1 cellular context compared by ENCODE assay signal in genomic region chr6:30654798-30655742, GRCh38.
TF ChIP-seq lines count a peak whose summit lies in the region.

No MANE protein-coding gene starts in this region.

TF ChIP-seq in HepG2, 621 proteins besides CTCF, POLR2A, EP300 and RAD21 (continued from another document and continues in another):
- TF ChIP-seq, protein P1, sequence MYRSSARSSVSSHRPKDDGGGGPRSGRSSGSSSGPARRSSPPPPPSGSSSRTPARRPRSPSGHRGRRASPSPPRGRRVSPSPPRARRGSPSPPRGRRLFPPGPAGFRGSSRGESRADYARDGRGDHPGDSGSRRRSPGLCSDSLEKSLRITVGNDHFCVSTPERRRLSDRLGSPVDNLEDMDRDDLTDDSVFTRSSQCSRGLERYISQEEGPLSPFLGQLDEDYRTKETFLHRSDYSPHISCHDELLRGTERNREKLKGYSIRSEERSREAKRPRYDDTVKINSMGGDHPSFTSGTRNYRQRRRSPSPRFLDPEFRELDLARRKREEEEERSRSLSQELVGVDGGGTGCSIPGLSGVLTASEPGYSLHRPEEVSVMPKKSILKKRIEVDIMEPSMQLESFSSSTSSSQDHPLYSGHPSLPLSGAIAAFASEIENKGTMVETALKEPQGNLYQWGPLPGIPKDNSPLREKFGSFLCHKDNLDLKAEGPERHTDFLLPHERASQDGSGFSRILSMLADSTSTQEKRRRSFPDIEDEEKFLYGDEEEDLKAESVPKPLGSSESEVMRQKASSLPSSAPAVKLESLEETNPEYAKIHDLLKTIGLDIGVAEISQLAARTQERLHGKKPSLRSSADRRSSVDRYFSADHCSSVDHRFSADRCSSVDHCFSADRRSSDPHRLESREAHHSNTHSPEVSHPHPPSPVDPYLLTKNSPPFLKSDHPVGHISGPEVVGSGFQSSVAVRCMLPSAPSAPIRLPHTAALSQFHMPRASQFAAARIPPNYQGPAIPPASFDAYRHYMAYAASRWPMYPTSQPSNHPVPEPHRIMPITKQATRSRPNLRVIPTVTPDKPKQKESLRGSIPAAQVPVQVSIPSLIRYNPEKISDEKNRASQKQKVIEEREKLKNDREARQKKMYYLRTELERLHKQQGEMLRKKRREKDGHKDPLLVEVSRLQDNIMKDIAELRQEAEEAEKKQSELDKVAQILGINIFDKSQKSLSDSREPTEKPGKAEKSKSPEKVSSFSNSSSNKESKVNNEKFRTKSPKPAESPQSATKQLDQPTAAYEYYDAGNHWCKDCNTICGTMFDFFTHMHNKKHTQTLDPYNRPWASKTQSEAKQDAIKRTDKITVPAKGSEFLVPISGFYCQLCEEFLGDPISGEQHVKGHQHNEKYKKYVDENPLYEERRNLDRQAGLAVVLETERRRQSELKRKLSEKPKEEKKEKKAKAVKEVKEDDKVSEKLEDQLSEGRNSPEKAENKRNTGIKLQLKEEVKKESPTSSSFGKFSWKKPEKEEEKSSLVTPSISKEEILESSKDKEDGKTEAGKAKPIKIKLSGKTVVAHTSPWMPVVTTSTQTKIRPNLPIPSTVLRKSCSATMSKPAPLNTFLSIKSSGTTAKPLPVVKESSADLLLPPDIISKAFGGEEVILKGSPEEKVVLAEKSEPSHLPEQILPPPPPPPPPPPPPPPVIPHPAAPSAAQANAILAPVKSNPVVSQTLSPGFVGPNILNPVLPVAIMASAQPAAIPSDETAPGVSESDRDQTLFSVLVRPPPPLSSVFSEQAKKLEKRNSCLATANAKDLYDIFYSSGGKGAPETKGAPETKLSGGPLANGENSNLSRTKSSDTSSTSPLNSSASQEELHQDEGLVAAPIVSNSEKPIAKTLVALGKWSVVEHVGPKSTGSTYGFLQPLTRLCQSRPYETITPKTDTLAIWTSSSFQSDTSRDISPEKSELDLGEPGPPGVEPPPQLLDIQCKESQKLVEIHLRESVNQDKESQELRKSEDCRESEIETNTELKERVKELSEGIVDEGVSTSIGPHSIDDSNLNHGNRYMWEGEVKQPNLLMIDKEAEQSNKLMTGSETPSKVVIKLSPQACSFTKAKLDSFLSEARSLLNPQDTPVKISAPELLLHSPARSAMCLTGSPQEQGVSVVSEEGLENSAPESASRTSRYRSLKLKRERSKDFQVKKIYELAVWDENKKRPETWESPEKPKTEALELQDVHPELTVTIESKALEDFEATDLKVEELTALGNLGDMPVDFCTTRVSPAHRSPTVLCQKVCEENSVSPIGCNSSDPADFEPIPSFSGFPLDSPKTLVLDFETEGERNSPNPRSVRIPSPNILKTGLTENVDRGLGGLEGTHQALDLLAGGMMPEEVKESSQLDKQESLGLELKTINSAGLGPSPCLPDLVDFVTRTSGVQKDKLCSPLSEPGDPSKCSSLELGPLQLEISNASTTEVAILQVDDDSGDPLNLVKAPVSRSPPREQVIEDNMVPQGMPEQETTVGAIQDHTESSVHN (CRISPR knock-in tag; IDR thresholded peaks at IDR 0.05), result peak; percentile 75; the same call in 1 of the 2 replicates
- TF ChIP-seq ZNF383 (CRISPR knock-in tag; IDR thresholded peaks at IDR 0.05; ENCODE audit: borderline replicate concordance), result no peak
- TF ChIP-seq ARHGAP35 (CRISPR knock-in tag; IDR thresholded peaks at IDR 0.05; ENCODE audit: borderline replicate concordance), result peak; percentile 73; the same call in 1 of the 2 replicates
- peak; percentile 86 for TF ChIP-seq THAP11 (CRISPR knock-in tag; IDR thresholded peaks at IDR 0.05)
- peak; percentile 93 for TF ChIP-seq TBX2 (CRISPR knock-in tag; IDR thresholded peaks at IDR 0.05; ENCODE audit: borderline replicate concordance)
- TF ChIP-seq EZH2 (conservative IDR thresholded peaks at IDR 0.05; ENCODE audit: low read depth, low read length), result no peak
- TF ChIP-seq, protein P2, sequence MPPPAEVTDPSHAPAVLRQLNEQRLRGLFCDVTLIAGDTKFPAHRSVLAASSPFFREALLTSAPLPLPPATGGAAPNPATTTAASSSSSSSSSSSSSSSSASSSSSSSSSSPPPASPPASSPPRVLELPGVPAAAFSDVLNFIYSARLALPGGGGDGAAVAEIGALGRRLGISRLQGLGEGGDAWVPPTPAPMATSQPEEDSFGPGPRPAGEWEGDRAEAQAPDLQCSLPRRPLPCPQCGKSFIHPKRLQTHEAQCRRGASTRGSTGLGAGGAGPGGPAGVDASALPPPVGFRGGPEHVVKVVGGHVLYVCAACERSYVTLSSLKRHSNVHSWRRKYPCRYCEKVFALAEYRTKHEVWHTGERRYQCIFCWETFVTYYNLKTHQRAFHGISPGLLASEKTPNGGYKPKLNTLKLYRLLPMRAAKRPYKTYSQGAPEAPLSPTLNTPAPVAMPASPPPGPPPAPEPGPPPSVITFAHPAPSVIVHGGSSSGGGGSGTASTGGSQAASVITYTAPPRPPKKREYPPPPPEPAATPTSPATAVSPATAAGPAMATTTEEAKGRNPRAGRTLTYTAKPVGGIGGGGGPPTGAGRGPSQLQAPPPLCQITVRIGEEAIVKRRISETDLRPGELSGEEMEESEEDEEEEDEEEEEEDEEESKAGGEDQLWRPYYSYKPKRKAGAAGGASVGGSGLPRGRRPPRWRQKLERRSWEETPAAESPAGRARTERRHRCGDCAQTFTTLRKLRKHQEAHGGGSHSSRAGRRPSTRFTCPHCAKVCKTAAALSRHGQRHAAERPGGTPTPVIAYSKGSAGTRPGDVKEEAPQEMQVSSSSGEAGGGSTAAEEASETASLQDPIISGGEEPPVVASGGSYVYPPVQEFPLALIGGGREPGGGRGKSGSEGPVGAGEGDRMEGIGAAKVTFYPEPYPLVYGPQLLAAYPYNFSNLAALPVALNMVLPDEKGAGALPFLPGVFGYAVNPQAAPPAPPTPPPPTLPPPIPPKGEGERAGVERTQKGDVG (CRISPR knock-in tag; IDR thresholded peaks at IDR 0.05; ENCODE audit: borderline replicate concordance), result peak; percentile 97
- peak; percentile 94 for TF ChIP-seq KDM1A (CRISPR knock-in tag; IDR thresholded peaks at IDR 0.05)
- TF ChIP-seq FOXC1 (CRISPR knock-in tag; IDR thresholded peaks at IDR 0.05; ENCODE audit: borderline replicate concordance), result no peak; the same call in 1 of the 2 replicates
- no peak for TF ChIP-seq RORA (CRISPR knock-in tag; IDR thresholded peaks at IDR 0.05)
- TF ChIP-seq ZFY (CRISPR knock-in tag; IDR thresholded peaks at IDR 0.05), result no peak
- TF ChIP-seq ZBTB7B (CRISPR knock-in tag; IDR thresholded peaks at IDR 0.05), result peak; percentile 91
- TF ChIP-seq ZBTB10 (CRISPR knock-in tag; IDR thresholded peaks at IDR 0.05; ENCODE audit: borderline replicate concordance), result no peak
- peak; percentile 63; the same call in 1 of the 2 replicates for TF ChIP-seq ZNF704 (CRISPR knock-in tag; IDR thresholded peaks at IDR 0.05; ENCODE audit: borderline replicate concordance)
- TF ChIP-seq WIZ (CRISPR knock-in tag; IDR thresholded peaks at IDR 0.05), result peak; percentile 92
- TF ChIP-seq, protein P3, sequence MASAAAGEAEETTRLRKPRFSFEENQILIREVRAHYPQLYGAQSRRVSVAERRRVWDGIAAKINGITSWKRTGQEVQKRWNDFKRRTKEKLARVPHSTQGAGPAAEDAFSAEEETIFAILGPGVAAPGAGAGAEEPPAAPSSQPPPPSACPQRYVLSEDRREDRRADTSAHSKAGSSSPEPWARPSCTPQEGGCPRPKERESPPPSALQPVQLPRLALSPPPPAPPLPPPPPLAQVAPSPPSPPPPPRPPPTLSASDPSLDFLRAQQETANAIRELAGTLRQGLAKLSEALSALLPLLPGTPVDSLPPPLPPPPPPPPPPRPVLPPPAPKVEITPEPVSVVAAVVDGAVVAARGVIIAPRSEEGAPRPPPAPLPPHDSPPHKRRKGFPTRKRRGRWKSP (CRISPR knock-in tag; IDR thresholded peaks at IDR 0.05), result no peak
- TF ChIP-seq, protein P4, sequence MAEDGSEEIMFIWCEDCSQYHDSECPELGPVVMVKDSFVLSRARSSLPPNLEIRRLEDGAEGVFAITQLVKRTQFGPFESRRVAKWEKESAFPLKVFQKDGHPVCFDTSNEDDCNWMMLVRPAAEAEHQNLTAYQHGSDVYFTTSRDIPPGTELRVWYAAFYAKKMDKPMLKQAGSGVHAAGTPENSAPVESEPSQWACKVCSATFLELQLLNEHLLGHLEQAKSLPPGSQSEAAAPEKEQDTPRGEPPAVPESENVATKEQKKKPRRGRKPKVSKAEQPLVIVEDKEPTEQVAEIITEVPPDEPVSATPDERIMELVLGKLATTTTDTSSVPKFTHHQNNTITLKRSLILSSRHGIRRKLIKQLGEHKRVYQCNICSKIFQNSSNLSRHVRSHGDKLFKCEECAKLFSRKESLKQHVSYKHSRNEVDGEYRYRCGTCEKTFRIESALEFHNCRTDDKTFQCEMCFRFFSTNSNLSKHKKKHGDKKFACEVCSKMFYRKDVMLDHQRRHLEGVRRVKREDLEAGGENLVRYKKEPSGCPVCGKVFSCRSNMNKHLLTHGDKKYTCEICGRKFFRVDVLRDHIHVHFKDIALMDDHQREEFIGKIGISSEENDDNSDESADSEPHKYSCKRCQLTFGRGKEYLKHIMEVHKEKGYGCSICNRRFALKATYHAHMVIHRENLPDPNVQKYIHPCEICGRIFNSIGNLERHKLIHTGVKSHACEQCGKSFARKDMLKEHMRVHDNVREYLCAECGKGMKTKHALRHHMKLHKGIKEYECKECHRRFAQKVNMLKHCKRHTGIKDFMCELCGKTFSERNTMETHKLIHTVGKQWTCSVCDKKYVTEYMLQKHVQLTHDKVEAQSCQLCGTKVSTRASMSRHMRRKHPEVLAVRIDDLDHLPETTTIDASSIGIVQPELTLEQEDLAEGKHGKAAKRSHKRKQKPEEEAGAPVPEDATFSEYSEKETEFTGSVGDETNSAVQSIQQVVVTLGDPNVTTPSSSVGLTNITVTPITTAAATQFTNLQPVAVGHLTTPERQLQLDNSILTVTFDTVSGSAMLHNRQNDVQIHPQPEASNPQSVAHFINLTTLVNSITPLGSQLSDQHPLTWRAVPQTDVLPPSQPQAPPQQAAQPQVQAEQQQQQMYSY (CRISPR knock-in tag; IDR thresholded peaks at IDR 0.05), result no peak
- TF ChIP-seq ZNF589 (CRISPR knock-in tag; conservative IDR thresholded peaks at IDR 0.05), result peak; percentile 81; the same call in 1 of the 2 replicates
- no peak for TF ChIP-seq MED8 (CRISPR knock-in tag; IDR thresholded peaks at IDR 0.05; ENCODE audit: insufficient replicate concordance)
- no peak for TF ChIP-seq ATM (IDR thresholded peaks at IDR 0.05; ENCODE audit: borderline replicate concordance)
- TF ChIP-seq EED (CRISPR knock-in tag; IDR thresholded peaks at IDR 0.05), result 0 out of 2 replicates have a peak, but pooled peaks have one; percentile 43
- no peak for TF ChIP-seq ZBTB14 (CRISPR knock-in tag; IDR thresholded peaks at IDR 0.05)
- TF ChIP-seq ZNF75D (CRISPR knock-in tag; IDR thresholded peaks at IDR 0.05; ENCODE audit: borderline replicate concordance), result no peak
- 0 out of 2 replicates have a peak, but pooled peaks have one; percentile 46 for TF ChIP-seq AKAP8 (CRISPR knock-in tag; IDR thresholded peaks at IDR 0.05)
- peak; percentile 89 for TF ChIP-seq ZNF331 (CRISPR knock-in tag; IDR thresholded peaks at IDR 0.05)
- peak; percentile 48; the same call in 1 of the 2 replicates for TF ChIP-seq KDM5B (CRISPR knock-in tag; IDR thresholded peaks at IDR 0.05; ENCODE audit: borderline replicate concordance)
- no peak for TF ChIP-seq CENPBD1 (CRISPR knock-in tag; IDR thresholded peaks at IDR 0.05; ENCODE audit: borderline replicate concordance, low read depth)
- TF ChIP-seq ZNF737 (CRISPR knock-in tag; IDR thresholded peaks at IDR 0.05; ENCODE audit: borderline replicate concordance), result no peak; the same call in 1 of the 2 replicates
- no peak for TF ChIP-seq KLF6 (CRISPR knock-in tag; IDR thresholded peaks at IDR 0.05)
- no peak for TF ChIP-seq ISX (CRISPR knock-in tag; conservative IDR thresholded peaks at IDR 0.05)
- TF ChIP-seq ZNF570 (CRISPR knock-in tag; IDR thresholded peaks at IDR 0.05; ENCODE audit: borderline replicate concordance), result no peak
- TF ChIP-seq POGK (CRISPR knock-in tag; conservative IDR thresholded peaks at IDR 0.05), result no peak
